22 cellular contexts compared by ENCODE assay signal in the genomic region with DNA sequence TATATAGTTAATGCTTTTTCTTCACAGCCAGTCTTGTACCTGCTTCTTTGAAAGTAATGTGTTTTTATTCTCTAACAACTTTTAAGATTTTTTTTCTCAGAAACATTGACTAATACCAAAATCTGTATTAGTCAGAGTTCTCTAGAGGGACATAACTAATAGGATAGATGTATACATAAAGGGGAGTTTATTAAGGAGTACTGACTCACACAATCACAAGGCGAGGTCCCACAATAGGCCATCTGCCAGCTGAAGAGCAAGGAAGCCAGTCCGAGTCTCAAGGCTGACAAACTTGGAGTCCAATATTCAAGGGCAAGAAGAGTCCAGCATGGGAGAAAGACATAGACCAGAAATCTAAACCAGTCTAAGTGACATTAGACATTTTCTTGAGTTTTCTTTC.
"Had no signal": no experiment of that assay in that cellular context is flagged by ENCODE, and none has a peak within 500 bp of the region (broad histone marks: within the 10 kb centered on the region; RNA-seq: fewer than 3 reads in every experiment).

No MANE protein-coding gene starts in this region.

- H3K27me3 ChIP-seq: adrenal gland, ascending aorta, colonic mucosa, dorsolateral prefrontal cortex, esophagus squamous epithelium, heart left ventricle, right lobe of liver, vagina had no signal

- H3K36me3 ChIP-seq: adrenal gland, ascending aorta, colonic mucosa, esophagus squamous epithelium, heart left ventricle, right lobe of liver, thoracic aorta, vagina, WERI-Rb-1 had no signal

- DNase-seq: activated CD4-positive, CD25-positive, alpha-beta regulatory T cell treated with anti-CD3 and anti-CD28 coated beads, Interleukin-2, amount 50 U/mL, for 72 hours; activated naive CD4-positive, alpha-beta T cell; activated T-cell treated with anti-CD3 and anti-CD28 coated beads, Interleukin-2, amount 50 U/mL, for 1 hour; adrenal gland; colonic mucosa; dorsolateral prefrontal cortex; effector memory CD8-positive, alpha-beta T cell; esophagus squamous epithelium; heart left ventricle; islet precursor cell; left cardiac atrium; mesendoderm; naive B cell; nucleus accumbens; right lobe of liver; stimulated activated CD4-positive, alpha-beta T cell treated with anti-CD3 and anti-CD28 coated beads, Interleukin-4, amount 100 ng/mL, for 1 hour; stimulated activated naive CD4-positive, alpha-beta T cell; T-helper 1 cell; WERI-Rb-1 had no signal

- H3K4me1 ChIP-seq: ascending aorta, colonic mucosa, heart left ventricle, right lobe of liver, vagina had no signal

- H3K4me3 ChIP-seq: adrenal gland, ascending aorta, colonic mucosa, dorsolateral prefrontal cortex, esophagus squamous epithelium, heart left ventricle, right lobe of liver, thoracic aorta, vagina had no signal

- H3K27ac ChIP-seq: adrenal gland, ascending aorta, colonic mucosa, dorsolateral prefrontal cortex, esophagus squamous epithelium, heart left ventricle, right lobe of liver, thoracic aorta, vagina, WERI-Rb-1 had no signal

- H3K9me3 ChIP-seq: adrenal gland, ascending aorta, colonic mucosa, esophagus squamous epithelium, right lobe of liver, thoracic aorta, vagina had no signal

- ATAC-seq: effector memory CD8-positive, alpha-beta T cell; heart left ventricle; left cardiac atrium; right lobe of liver had no signal
